Comparison of ENCODE assay signal across 40 cellular contexts in the genomic region with DNA sequence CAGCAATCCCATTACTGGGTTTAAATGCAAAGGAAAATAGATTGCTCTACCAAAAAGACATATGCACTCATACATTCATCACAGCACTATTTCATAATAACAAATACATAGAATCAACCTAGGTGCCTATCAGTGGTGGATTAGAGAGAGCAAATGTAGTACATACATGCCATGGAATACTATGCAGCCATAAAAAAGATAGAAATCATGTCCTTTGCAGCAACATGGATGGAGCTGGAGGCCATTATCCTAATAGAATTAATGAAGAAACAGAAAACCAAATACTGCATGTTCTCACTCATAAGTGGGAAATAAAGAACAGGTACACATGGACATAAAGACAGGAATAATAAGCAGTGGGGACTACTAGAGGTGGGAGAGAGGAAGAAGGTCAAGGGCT.
"Had no signal": no experiment of that assay in that cellular context is flagged by ENCODE, and none has a peak within 500 bp of the region (broad histone marks: within the 10 kb centered on the region; RNA-seq: fewer than 3 reads in every experiment).

No MANE protein-coding gene starts in this region.

- DNase-seq: activated effector memory CD4-positive, alpha-beta T cell treated with anti-CD3 and anti-CD28 coated beads, Interleukin-2, amount 50 U/mL, for 16 hours; activated effector memory CD4-positive, alpha-beta T cell treated with Interleukin-2 at 50 U/mL for 16 hours; activated gamma-delta T cell; activated gamma-delta T cell treated with Interleukin-2 at 50 U/mL for 16 hours; activated naive CD4-positive, alpha-beta T cell; activated naive CD4-positive, alpha-beta T cell treated with anti-CD3 and anti-CD28 coated beads for 36 hours; activated naive CD4-positive, alpha-beta T cell treated with anti-CD3 and anti-CD28 coated beads, Interleukin-2, amount 10 ng/mL, durations not matched to agents 7 days and 5 days; activated naive CD4-positive, alpha-beta T cell treated with anti-CD3 and anti-CD28 coated beads, Interleukin-2, amount 50 U/mL, for 16 hours; activated naive CD4-positive, alpha-beta T cell treated with Interleukin-2 at 50 U/mL for 16 hours; activated naive CD8-positive, alpha-beta T cell treated with anti-CD3 and anti-CD28 coated beads for 36 hours; activated naive CD8-positive, alpha-beta T cell treated with anti-CD3 and anti-CD28 coated beads, Interleukin-2, amount 10 ng/mL, durations not matched to agents 7 days and 5 days; activated naive CD8-positive, alpha-beta T cell treated with anti-CD3 and anti-CD28 coated beads, Interleukin-2, amount 50 U/mL, for 24 hours; activated T-cell treated with anti-CD3 and anti-CD28 coated beads, Interleukin-2, amount 50 U/mL, for 1 hour; activated T-cell treated with anti-CD3 and anti-CD28 coated beads, Interleukin-2, amount 50 U/mL, for 24 hours; activated T-cell treated with anti-CD3 and anti-CD28 coated beads, Interleukin-2, amount 50 U/mL, for 4 hours; activated T-cell treated with anti-CD3 and anti-CD28 coated beads, Interleukin-2, amount 50 U/mL, for 48 hours; activated T-cell treated with anti-CD3 and anti-CD28 coated beads, Interleukin-2, amount 50 U/mL, for 72 hours; adrenal gland; amniotic stem cell; amygdala; anterior cingulate cortex; aorta; body of pancreas; brain microvascular endothelial cell; caudate nucleus; central memory CD4-positive, alpha-beta T cell; cerebellar nuclear complex had no signal

- H3K27ac ChIP-seq: adrenal gland, ascending aorta, body of pancreas, brain microvascular endothelial cell, breast epithelium, cardiac muscle cell had no signal

- H3K36me3 Mint-ChIP-seq: activated naive CD4-positive, alpha-beta T cell treated with anti-CD3 and anti-CD28 coated beads, Interleukin-2, amount 10 ng/mL, durations not matched to agents 7 days and 5 days; activated naive CD4-positive, alpha-beta T cell treated with anti-CD3 and anti-CD28 coated beads, Interleukin-2, amount 50 U/mL, for 24 hours; activated naive CD4-positive, alpha-beta T cell treated with anti-CD3 and anti-CD28 coated beads, Interleukin-2, amount 50 U/mL, for 72 hours; activated naive CD8-positive, alpha-beta T cell; activated naive CD8-positive, alpha-beta T cell treated with anti-CD3 and anti-CD28 coated beads for 36 hours; activated naive CD8-positive, alpha-beta T cell treated with anti-CD3 and anti-CD28 coated beads, Interleukin-2, amount 10 ng/mL, durations not matched to agents 7 days and 5 days; brain had no signal

- H3K4me3 ChIP-seq: adrenal gland, ascending aorta, body of pancreas, breast epithelium, cardiac muscle cell had no signal

- H3K4me1 ChIP-seq: adrenal gland, ascending aorta, body of pancreas, breast epithelium had no signal

- FAIRE-seq: astrocyte, bronchial epithelial cell had no signal

- H3K4me3 Mint-ChIP-seq: activated naive CD4-positive, alpha-beta T cell treated with anti-CD3 and anti-CD28 coated beads for 36 hours; activated naive CD4-positive, alpha-beta T cell treated with anti-CD3 and anti-CD28 coated beads, Interleukin-2, amount 10 ng/mL, durations not matched to agents 7 days and 5 days; activated naive CD4-positive, alpha-beta T cell treated with anti-CD3 and anti-CD28 coated beads, Interleukin-2, amount 50 U/mL, for 24 hours; activated naive CD8-positive, alpha-beta T cell; activated naive CD8-positive, alpha-beta T cell treated with anti-CD3 and anti-CD28 coated beads for 36 hours; activated naive CD8-positive, alpha-beta T cell treated with anti-CD3 and anti-CD28 coated beads, Interleukin-2, amount 10 ng/mL, durations not matched to agents 7 days and 5 days; activated naive CD8-positive, alpha-beta T cell treated with anti-CD3 and anti-CD28 coated beads, Interleukin-2, amount 50 U/mL, for 24 hours; activated T-cell treated with anti-CD3 and anti-CD28 coated beads, Interleukin-2, amount 50 U/mL, for 24 hours; activated T-cell treated with anti-CD3 and anti-CD28 coated beads, Interleukin-2, amount 50 U/mL, for 4 hours; activated T-cell treated with anti-CD3 and anti-CD28 coated beads, Interleukin-2, amount 50 U/mL, for 72 hours; activated T-helper 1 cell treated with anti-CD3 and anti-CD28 coated beads, Interleukin-12 subunit alpha, Interleukin-12 subunit beta, Interleukin-2, Interleukin-4 antibody, amounts not matched to agents 30 ng/mL and 10 ng/mL and 1 ng/mL, durations not matched to agents 14 hours and 24 hours and 36 hours; activated T-helper 17 cell treated with anti-CD3 and anti-CD28 coated beads, Interleukin-2, amount 50 U/mL, for 72 hours; brain; central memory CD8-positive, alpha-beta T cell had no signal

- H3K9me3 Mint-ChIP-seq: activated naive CD4-positive, alpha-beta T cell treated with anti-CD3 and anti-CD28 coated beads for 36 hours; activated naive CD4-positive, alpha-beta T cell treated with anti-CD3 and anti-CD28 coated beads, Interleukin-2, amount 10 ng/mL, durations not matched to agents 7 days and 5 days; activated naive CD4-positive, alpha-beta T cell treated with anti-CD3 and anti-CD28 coated beads, Interleukin-2, amount 50 U/mL, for 24 hours; activated naive CD4-positive, alpha-beta T cell treated with anti-CD3 and anti-CD28 coated beads, Interleukin-2, amount 50 U/mL, for 72 hours; activated naive CD8-positive, alpha-beta T cell treated with anti-CD3 and anti-CD28 coated beads for 36 hours; activated naive CD8-positive, alpha-beta T cell treated with anti-CD3 and anti-CD28 coated beads, Interleukin-2, amount 50 U/mL, for 24 hours; activated T-cell treated with anti-CD3 and anti-CD28 coated beads, Interleukin-2, amount 50 U/mL, for 24 hours; activated T-cell treated with anti-CD3 and anti-CD28 coated beads, Interleukin-2, amount 50 U/mL, for 4 hours; activated T-helper 1 cell treated with anti-CD3 and anti-CD28 coated beads, Interleukin-12 subunit alpha, Interleukin-12 subunit beta, Interleukin-2, Interleukin-4 antibody, amounts not matched to agents 30 ng/mL and 10 ng/mL and 1 ng/mL, durations not matched to agents 14 hours and 24 hours and 36 hours; activated T-helper 17 cell treated with anti-CD3 and anti-CD28 coated beads, Interleukin-2, amount 50 U/mL, for 72 hours; activated T-helper 2 cell treated with anti-CD3 and anti-CD28 coated beads, Interferon-gamma antibody, Interleukin-2, Interleukin-4, amounts not matched to agents 10 μg/mL and 5 μg/mL and 100 μg/mL, durations not matched to agents 14 hours and 24 hours and 36 hours had no signal

- H3K4me1 Mint-ChIP-seq: activated naive CD4-positive, alpha-beta T cell treated with anti-CD3 and anti-CD28 coated beads, Interleukin-2, amount 10 ng/mL, durations not matched to agents 7 days and 5 days; activated naive CD4-positive, alpha-beta T cell treated with anti-CD3 and anti-CD28 coated beads, Interleukin-2, amount 50 U/mL, for 24 hours; activated naive CD8-positive, alpha-beta T cell treated with anti-CD3 and anti-CD28 coated beads for 36 hours; activated naive CD8-positive, alpha-beta T cell treated with anti-CD3 and anti-CD28 coated beads, Interleukin-2, amount 10 ng/mL, durations not matched to agents 7 days and 5 days; activated naive CD8-positive, alpha-beta T cell treated with anti-CD3 and anti-CD28 coated beads, Interleukin-2, amount 50 U/mL, for 24 hours; activated T-helper 17 cell treated with anti-CD3 and anti-CD28 coated beads, Interleukin-2, amount 50 U/mL, for 72 hours; central memory CD8-positive, alpha-beta T cell had no signal

- H3K27me3 Mint-ChIP-seq: activated naive CD4-positive, alpha-beta T cell treated with anti-CD3 and anti-CD28 coated beads, Interleukin-2, amount 10 ng/mL, durations not matched to agents 7 days and 5 days; activated naive CD8-positive, alpha-beta T cell treated with anti-CD3 and anti-CD28 coated beads, Interleukin-2, amount 10 ng/mL, durations not matched to agents 7 days and 5 days; brain; central memory CD8-positive, alpha-beta T cell had no signal

- H3K9me3 ChIP-seq: adrenal gland, ascending aorta, body of pancreas, breast epithelium had no signal

- H3K27me3 ChIP-seq: adrenal gland, ascending aorta, body of pancreas, brain microvascular endothelial cell, breast epithelium, cardiac muscle cell had no signal

- H3K36me3 ChIP-seq: adrenal gland, ascending aorta, brain microvascular endothelial cell, breast epithelium, cardiac muscle cell had no signal

- ATAC-seq: activated naive CD4-positive, alpha-beta T cell treated with anti-CD3 and anti-CD28 coated beads, Interleukin-2, amount 50 U/mL, for 72 hours; activated naive CD8-positive, alpha-beta T cell treated with anti-CD3 and anti-CD28 coated beads, Interleukin-2, amount 50 U/mL, for 24 hours; activated T-cell treated with anti-CD3 and anti-CD28 coated beads, Interleukin-2, amount 50 U/mL, for 4 hours; activated T-cell treated with anti-CD3 and anti-CD28 coated beads, Interleukin-2, amount 50 U/mL, for 72 hours; activated T-helper 17 cell treated with anti-CD3 and anti-CD28 coated beads, Interleukin-2, amount 50 U/mL, for 72 hours; body of pancreas had no signal

- H3K27ac Mint-ChIP-seq: activated naive CD4-positive, alpha-beta T cell treated with anti-CD3 and anti-CD28 coated beads for 36 hours; activated naive CD4-positive, alpha-beta T cell treated with anti-CD3 and anti-CD28 coated beads, Interleukin-2, amount 10 ng/mL, durations not matched to agents 7 days and 5 days; activated naive CD4-positive, alpha-beta T cell treated with anti-CD3 and anti-CD28 coated beads, Interleukin-2, amount 50 U/mL, for 24 hours; activated naive CD4-positive, alpha-beta T cell treated with anti-CD3 and anti-CD28 coated beads, Interleukin-2, amount 50 U/mL, for 72 hours; activated naive CD8-positive, alpha-beta T cell; activated naive CD8-positive, alpha-beta T cell treated with anti-CD3 and anti-CD28 coated beads for 36 hours; activated naive CD8-positive, alpha-beta T cell treated with anti-CD3 and anti-CD28 coated beads, Interleukin-2, amount 10 ng/mL, durations not matched to agents 7 days and 5 days; activated naive CD8-positive, alpha-beta T cell treated with anti-CD3 and anti-CD28 coated beads, Interleukin-2, amount 50 U/mL, for 24 hours; activated T-cell treated with anti-CD3 and anti-CD28 coated beads, Interleukin-2, amount 50 U/mL, for 24 hours; activated T-cell treated with anti-CD3 and anti-CD28 coated beads, Interleukin-2, amount 50 U/mL, for 72 hours; activated T-helper 1 cell treated with anti-CD3 and anti-CD28 coated beads, Interleukin-12 subunit alpha, Interleukin-12 subunit beta, Interleukin-2, Interleukin-4 antibody, amounts not matched to agents 30 ng/mL and 10 ng/mL and 1 ng/mL, durations not matched to agents 14 hours and 24 hours and 36 hours; activated T-helper 17 cell treated with anti-CD3 and anti-CD28 coated beads, Interleukin-2, amount 50 U/mL, for 72 hours; activated T-helper 2 cell treated with anti-CD3 and anti-CD28 coated beads, Interferon-gamma antibody, Interleukin-2, Interleukin-4, amounts not matched to agents 10 μg/mL and 5 μg/mL and 100 μg/mL, durations not matched to agents 14 hours and 24 hours and 36 hours; brain had no signal
